ENCODE assay signal across 1 cellular context in the genomic region with DNA sequence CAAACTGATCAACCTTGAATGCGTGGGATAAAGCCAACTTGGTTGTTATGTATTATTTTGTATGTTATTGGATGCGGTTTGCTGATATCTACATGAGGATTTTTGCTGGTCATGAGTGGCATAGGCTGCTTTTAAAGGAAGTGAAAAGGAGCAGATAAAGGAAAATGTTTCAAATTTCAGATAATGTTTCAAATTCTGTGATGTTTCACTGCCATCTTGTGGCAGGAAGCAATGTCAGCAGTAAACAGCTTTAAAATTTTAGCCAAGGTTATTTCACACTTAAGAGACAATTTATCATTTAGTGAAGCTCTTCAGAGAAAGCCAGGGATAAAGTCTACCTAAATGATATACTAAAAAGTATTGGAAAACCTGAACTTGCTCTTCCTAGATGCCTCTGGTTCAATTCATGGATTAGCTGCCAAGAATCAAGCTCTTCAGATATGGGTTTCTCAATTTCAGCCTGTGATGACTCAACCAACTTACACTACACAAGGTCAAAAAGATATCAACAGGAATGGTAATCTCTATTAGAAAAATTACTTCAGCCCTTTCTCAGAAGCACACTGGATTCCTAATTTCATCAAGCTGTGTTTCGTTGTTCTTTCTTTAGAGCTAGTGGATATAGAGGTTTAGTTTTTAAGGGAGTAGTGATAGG.
TF ChIP-seq lines count a peak whose summit lies in the region.

No MANE protein-coding gene starts in this region.

TF ChIP-seq in GM23338, 12 proteins besides CTCF, POLR2A, EP300 and RAD21 (continued from another document):
- TF ChIP-seq, protein P1, sequence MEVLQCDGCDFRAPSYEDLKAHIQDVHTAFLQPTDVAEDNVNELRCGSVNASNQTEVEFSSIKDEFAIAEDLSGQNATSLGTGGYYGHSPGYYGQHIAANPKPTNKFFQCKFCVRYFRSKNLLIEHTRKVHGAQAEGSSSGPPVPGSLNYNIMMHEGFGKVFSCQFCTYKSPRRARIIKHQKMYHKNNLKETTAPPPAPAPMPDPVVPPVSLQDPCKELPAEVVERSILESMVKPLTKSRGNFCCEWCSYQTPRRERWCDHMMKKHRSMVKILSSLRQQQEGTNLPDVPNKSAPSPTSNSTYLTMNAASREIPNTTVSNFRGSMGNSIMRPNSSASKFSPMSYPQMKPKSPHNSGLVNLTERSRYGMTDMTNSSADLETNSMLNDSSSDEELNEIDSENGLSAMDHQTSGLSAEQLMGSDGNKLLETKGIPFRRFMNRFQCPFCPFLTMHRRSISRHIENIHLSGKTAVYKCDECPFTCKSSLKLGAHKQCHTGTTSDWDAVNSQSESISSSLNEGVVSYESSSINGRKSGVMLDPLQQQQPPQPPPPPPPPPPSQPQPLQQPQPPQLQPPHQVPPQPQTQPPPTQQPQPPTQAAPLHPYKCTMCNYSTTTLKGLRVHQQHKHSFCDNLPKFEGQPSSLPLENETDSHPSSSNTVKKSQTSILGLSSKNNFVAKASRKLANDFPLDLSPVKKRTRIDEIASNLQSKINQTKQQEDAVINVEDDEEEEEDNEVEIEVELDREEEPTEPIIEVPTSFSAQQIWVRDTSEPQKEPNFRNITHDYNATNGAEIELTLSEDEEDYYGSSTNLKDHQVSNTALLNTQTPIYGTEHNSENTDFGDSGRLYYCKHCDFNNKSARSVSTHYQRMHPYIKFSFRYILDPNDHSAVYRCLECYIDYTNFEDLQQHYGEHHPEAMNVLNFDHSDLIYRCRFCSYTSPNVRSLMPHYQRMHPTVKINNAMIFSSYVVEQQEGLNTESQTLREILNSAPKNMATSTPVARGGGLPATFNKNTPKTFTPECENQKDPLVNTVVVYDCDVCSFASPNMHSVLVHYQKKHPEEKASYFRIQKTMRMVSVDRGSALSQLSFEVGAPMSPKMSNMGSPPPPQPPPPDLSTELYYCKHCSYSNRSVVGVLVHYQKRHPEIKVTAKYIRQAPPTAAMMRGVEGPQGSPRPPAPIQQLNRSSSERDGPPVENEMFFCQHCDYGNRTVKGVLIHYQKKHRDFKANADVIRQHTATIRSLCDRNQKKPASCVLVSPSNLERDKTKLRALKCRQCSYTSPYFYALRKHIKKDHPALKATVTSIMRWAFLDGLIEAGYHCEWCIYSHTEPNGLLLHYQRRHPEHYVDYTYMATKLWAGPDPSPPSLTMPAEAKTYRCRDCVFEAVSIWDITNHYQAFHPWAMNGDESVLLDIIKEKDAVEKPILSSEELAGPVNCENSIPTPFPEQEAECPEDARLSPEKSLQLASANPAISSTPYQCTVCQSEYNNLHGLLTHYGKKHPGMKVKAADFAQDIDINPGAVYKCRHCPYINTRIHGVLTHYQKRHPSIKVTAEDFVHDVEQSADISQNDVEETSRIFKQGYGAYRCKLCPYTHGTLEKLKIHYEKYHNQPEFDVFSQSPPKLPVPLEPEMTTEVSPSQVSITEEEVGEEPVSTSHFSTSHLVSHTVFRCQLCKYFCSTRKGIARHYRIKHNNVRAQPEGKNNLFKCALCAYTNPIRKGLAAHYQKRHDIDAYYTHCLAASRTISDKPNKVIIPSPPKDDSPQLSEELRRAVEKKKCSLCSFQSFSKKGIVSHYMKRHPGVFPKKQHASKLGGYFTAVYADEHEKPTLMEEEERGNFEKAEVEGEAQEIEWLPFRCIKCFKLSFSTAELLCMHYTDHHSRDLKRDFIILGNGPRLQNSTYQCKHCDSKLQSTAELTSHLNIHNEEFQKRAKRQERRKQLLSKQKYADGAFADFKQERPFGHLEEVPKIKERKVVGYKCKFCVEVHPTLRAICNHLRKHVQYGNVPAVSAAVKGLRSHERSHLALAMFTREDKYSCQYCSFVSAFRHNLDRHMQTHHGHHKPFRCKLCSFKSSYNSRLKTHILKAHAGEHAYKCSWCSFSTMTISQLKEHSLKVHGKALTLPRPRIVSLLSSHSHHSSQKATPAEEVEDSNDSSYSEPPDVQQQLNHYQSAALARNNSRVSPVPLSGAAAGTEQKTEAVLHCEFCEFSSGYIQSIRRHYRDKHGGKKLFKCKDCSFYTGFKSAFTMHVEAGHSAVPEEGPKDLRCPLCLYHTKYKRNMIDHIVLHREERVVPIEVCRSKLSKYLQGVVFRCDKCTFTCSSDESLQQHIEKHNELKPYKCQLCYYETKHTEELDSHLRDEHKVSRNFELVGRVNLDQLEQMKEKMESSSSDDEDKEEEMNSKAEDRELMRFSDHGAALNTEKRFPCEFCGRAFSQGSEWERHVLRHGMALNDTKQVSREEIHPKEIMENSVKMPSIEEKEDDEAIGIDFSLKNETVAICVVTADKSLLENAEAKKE (CRISPR knock-in tag; IDR thresholded peaks at IDR 0.05): no peak
